8 cellular contexts compared by ENCODE assay signal in the genomic region with DNA sequence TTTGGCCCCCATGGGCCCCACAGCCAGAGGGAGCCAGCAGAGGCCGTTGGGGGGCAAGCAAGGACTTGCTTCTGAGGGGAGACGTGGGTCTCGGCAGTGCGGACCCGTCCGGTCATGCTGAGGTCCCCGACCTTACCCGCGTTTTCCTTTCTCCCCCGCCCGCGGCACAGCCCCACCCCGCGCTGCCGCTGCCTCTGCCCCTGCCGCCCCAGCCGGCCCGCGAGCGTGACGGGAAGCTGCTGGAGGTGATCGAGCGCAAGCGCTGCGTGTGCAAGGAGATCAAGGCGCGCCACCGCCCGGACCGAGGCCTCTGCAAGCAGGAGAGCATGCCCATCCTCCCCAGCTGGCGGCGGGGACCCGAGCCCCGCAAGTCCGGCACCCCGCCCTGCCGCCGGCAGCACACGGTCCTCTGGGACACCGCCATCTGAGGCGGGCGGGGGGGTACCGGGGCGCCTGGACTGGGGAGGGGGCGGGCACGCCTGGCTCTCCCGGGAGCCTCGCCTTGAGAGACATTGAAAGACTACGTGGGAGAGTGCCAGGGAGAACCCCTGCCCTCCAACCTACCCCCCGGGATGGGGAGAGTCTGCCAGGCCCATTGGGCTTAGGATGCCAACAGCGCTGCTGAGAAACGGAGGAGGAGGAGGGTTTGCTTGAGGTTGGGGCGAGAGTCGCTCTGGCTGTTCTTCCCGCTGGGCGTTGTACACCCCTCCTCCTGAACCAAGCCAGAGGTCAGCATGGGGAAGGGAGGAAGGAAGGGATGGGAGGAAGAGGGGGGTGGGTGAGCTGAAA. TPM values are rescaled to one million over a fixed set of nuclear protein-coding genes. Genes with fewer than 3 reads are reported as not detected.
A peak's percentile ranks its signal among the peaks of the same experiment; 100 is the strongest.
DNase-seq lines count a peak whose midpoint lies in the region; ATAC-seq and TF ChIP-seq lines count a peak whose summit lies in the region.

No MANE protein-coding gene starts in this region.

- H3K9me3 ChIP-seq in esophagus squamous epithelium (no peaks in the 10 kb centered on the region), vagina (no peaks in the 10 kb centered on the region)

- peak; percentile 56 for ATAC-seq in omental fat pad (ENCODE audit: low FRiP score)

- H3K36me3 ChIP-seq in esophagus squamous epithelium, result peaks cover 0 to 2% (median 0%) of the 10 kb centered on the region in 3 donors
- H3K36me3 ChIP-seq in vagina, result no peaks in the 10 kb centered on the region

- H3K27ac ChIP-seq in esophagus squamous epithelium, result peak overlapping the region; percentile 5 to 22 (median 14)
- H3K27ac ChIP-seq in vagina, result peak overlapping the region; percentile 66

- 5 to 10% methylated on average over 4 to 15 of the region's 56 CpGs for WGBS in esophagus squamous epithelium, 2 donors

- TF ChIP-seq POLR2A in esophagus squamous epithelium (IDR thresholded peaks at IDR 0.05), result no peak
- no peak for TF ChIP-seq POLR2A in vagina (IDR thresholded peaks at IDR 0.05)

- H3K4me3 ChIP-seq in esophagus squamous epithelium (peak overlapping the region; percentile 23 to 67 (median 35)), vagina (peak overlapping the region; percentile 43 to 61)

- intact Hi-C loops in esophagus squamous epithelium (cut with DNase I), result no loop called here
- intact Hi-C loops in vagina (cut with DNase I), result no loop called here

- DNase-seq in activated T-cell treated with anti-CD3 and anti-CD28 coated beads for 1 hour (ENCODE audit: low read depth) (peak; percentile 54), activated T-cell treated with anti-CD3 and anti-CD28 coated beads for 4 hours (no peak), activated T-cell treated with anti-CD3 and anti-CD28 coated beads for 48 hours (ENCODE audit: low read depth) (peak; percentile 57), esophagus squamous epithelium (lab: John Stamatoyannopoulos, UW) (no peak), omental fat pad (ENCODE audit: low spot score) (no peak), vagina (ENCODE audit: extremely low spot score in 2 of 2) (no peak), HPDE6-E6E7 (ENCODE audit: extremely low spot score) (no peak), mucosa of gallbladder (ENCODE audit: low spot score) (no peak)

- H3K4me1 ChIP-seq in esophagus squamous epithelium (peaks cover 10 to 26% (median 13%) of the 10 kb centered on the region in 3 donors), vagina (peaks cover 20% of the 10 kb centered on the region)

- H3K27me3 ChIP-seq in esophagus squamous epithelium (peaks cover 0 to 15% (median 0%) of the 10 kb centered on the region in 4 donors), vagina (no peaks in the 10 kb centered on the region)

- TF ChIP-seq CTCF in esophagus squamous epithelium (IDR thresholded peaks at IDR 0.05) (peak in 2 of 6 experiments; percentile 6 to 15), omental fat pad (IDR thresholded peaks at IDR 0.05) (no peak), vagina (IDR thresholded peaks at IDR 0.05) (no peak)

RNA-seq across cellular contexts. Expression of a gene that starts 9.9 kb away (rescaled TPM):
- 1 to 10 TPM in 1 of 4 donors, under 1 TPM in 2, not detected in 1; 0.31 to 1.1 (median 0.57) TPM for total RNA-seq in esophagus squamous epithelium
- 1 to 10 TPM in 3 of 4 donors, under 1 TPM in 1; 0.63 to 3.6 (median 2.1) TPM for total RNA-seq in omental fat pad
- 3.9 TPM for total RNA-seq in vagina
- total RNA-seq in mucosa of gallbladder, result 1.2 TPM

RNA-seq across cellular contexts. Expression of a gene that starts 14.7 kb away (rescaled TPM):
- total RNA-seq in esophagus squamous epithelium (10 to 100 TPM; 29.2 to 65.0 (median 33.7) TPM), omental fat pad (10 to 100 TPM; 15.6 to 36.4 (median 21.4) TPM), vagina (34.6 TPM), mucosa of gallbladder (78.2 TPM)

RNA-seq across cellular contexts. Expression of a gene that starts 29.6 kb away (rescaled TPM):
- not detected for total RNA-seq in esophagus squamous epithelium
- 1 to 10 TPM in 1 of 4 donors, under 1 TPM in 1, not detected in 2; 0.84 to 1.3 TPM for total RNA-seq in omental fat pad
- not detected for total RNA-seq in vagina
- total RNA-seq in mucosa of gallbladder, result 1.2 TPM

RNA-seq across cellular contexts. Expression of a gene that starts 45.3 kb away (rescaled TPM):
- total RNA-seq in esophagus squamous epithelium (10 to 100 TPM; 14.5 to 49.2 (median 26.6) TPM), omental fat pad (10 to 100 TPM; 10.6 to 45.0 (median 21.3) TPM), vagina (37.6 TPM), mucosa of gallbladder (102 TPM)

RNA-seq across cellular contexts. Expression of a gene that starts 57.4 kb away (rescaled TPM):
- 10 to 100 TPM; 18.4 to 28.2 (median 26.4) TPM for total RNA-seq in esophagus squamous epithelium
- total RNA-seq in omental fat pad, result 10 to 100 TPM in 3 of 4 donors, 1 to 10 TPM in 1; 6.1 to 22.2 (median 17.7) TPM
- total RNA-seq in vagina, result 24.6 TPM
- 36.3 TPM for total RNA-seq in mucosa of gallbladder

Comparison
In these comparisons a context has a peak if more than half of its experiments do, and no peak if none do; other contexts are left out.
1. DNase-seq: peak in activated T-cell treated with anti-CD3 and anti-CD28 coated beads for 1 hour (single experiment) and activated T-cell treated with anti-CD3 and anti-CD28 coated beads for 48 hours (single experiment); none in activated T-cell treated with anti-CD3 and anti-CD28 coated beads for 4 hours (single experiment), esophagus squamous epithelium (single experiment), omental fat pad (single experiment), vagina (0 of 2), HPDE6-E6E7 (single experiment) and mucosa of gallbladder (single experiment).